8 cellular contexts compared by ENCODE assay signal in the genomic region with DNA sequence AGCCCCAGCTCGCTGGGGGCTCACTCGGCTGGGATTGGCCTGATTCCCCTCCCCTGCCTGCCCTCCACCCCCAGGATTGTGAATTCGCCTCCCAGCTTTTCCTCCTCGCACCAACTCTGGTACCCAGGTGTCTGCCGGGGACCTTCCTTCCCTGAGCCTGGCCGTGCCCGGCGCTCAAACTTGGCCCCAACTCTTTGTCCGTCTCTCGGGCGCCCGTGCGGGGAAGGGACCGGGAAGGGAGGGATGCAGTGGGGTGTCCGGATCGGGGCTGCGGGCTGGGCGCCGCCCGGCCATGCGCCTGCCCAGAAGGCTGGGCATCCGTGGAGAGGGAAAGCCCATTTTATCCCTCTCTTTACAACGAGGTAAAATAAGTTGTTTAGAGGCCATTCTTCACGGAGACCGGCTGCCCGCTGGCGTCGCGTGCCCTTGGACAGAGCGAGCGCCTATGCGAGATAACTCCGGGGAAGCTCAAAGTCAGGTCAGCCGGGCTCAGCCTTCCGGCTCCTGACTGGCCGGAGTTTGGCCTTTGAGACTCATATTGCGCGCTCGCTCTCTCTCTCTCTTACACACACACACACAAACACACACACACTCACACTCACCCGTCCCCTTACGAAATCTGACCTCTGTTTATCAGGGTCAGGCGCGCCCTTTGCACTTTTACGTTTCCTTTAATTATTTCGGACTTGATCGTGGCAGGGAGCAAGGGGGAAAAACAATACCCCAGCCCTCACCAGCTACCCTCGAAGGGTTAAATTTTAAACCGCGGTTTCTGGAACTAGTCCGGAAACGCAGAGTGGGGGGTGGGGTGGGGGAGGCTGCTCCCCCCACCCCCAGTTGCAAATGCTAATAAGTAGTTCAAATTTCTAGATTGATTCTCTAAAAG. TPM values are rescaled to one million over a fixed set of nuclear protein-coding genes. Genes with fewer than 3 reads are reported as not detected.
DNase-seq lines count a peak whose midpoint lies in the region; ATAC-seq, FAIRE-seq and TF ChIP-seq lines count a peak whose summit lies in the region.

No MANE protein-coding gene starts in this region.

- H3K4me2 ChIP-seq in mammary epithelial cell (ENCODE audit: insufficient read depth, low read depth, low read length), result peak overlapping the region; percentile 98
- H3K4me2 ChIP-seq in PC-9, result no peak overlapping the region

- no peaks in the 10 kb centered on the region for H3K9me2 ChIP-seq in PC-9 (ENCODE audit: insufficient read depth)

- BruUV-seq in mammary epithelial cell (replicated peaks; lab: Mats Ljungman, UMichigan), result no TSS peak
- no TSS peak for BruUV-seq in PC-9 (replicated peaks; lab: Mats Ljungman, UMichigan)

- H4K20me1 ChIP-seq in mammary epithelial cell (ENCODE audit: insufficient read depth, low read length) (no peaks in the 10 kb centered on the region), PC-9 (ENCODE audit: insufficient read depth) (no peaks in the 10 kb centered on the region)

- DNase-seq in GM12891 (ENCODE audit: insufficient read length, low spot score) (peak; percentile 5), RPMI7951 (ENCODE audit: low read depth) (peak; percentile 49), mammary epithelial cell (no peak), kidney (peak; percentile 88), PC-9 (no peak)

- H2AFZ ChIP-seq in mammary epithelial cell (ENCODE audit: low read depth, low read length) (peak overlapping the region; percentile 94), PC-9 (no peak overlapping the region)

- dilution Hi-C loops in mammary epithelial cell (cut with HindIII; ENCODE audit: low sequenced_read_pairs), result no loop called here

- H3K4me1 ChIP-seq in mammary epithelial cell (ENCODE audit: insufficient read depth, low read length) (peaks cover 21% of the 10 kb centered on the region), kidney (ENCODE audit: control insufficient read depth in 1 of 2, insufficient read depth in 1 of 2, low read depth in 1 of 2, low read length in 2 of 2) (peaks cover 0 to 3% of the 10 kb centered on the region in 2 donors), PC-9 (replicated peaks; ENCODE audit: insufficient read depth) (no peaks in the 10 kb centered on the region)

- H3K36me3 ChIP-seq in mammary epithelial cell (ENCODE audit: insufficient read depth, low read length) (no peaks in the 10 kb centered on the region), kidney (ENCODE audit: control insufficient read depth in 1 of 2, insufficient read depth in 2 of 2, low read length in 2 of 2) (no peaks in the 10 kb centered on the region), PC-9 (ENCODE audit: low read depth) (no peaks in the 10 kb centered on the region)

- no peaks in the 10 kb centered on the region for H3F3A ChIP-seq in PC-9 (ENCODE audit: insufficient read depth, low read depth)

- FAIRE-seq in GM12891 (lab: Jason Lieb, UNC) (no peak), kidney (lab: Jason Lieb, UNC) (no peak)

- TF ChIP-seq CTCF in mammary epithelial cell (conservative IDR thresholded peaks at IDR 0.05 in 1 of 2, IDR thresholded peaks at IDR 0.05 in 1 of 2; ENCODE audit: extremely low read depth in 1 of 2, insufficient read depth in 1 of 2, low read depth in 1 of 2, low read length in 2 of 2), result no peak
- TF ChIP-seq CTCF in kidney (IDR thresholded peaks at IDR 0.05; ENCODE audit: borderline replicate concordance, extremely low read depth, insufficient read depth), result no peak
- no peak for TF ChIP-seq CTCF in PC-9 (conservative IDR thresholded peaks at IDR 0.05)

- peak overlapping the region; percentile 50 for H3K27ac ChIP-seq in mammary epithelial cell (ENCODE audit: insufficient read depth, low read depth, low read length)
- H3K27ac ChIP-seq in kidney (ENCODE audit: low read depth in 2 of 2, low read length in 2 of 2), result peak overlapping the region; percentile 98
- peak overlapping the region; percentile 82 to 97 (median 94) for H3K27ac ChIP-seq in skin epidermis
- no peak overlapping the region for H3K27ac ChIP-seq in PC-9

- no peak for TF ChIP-seq POLR2A in GM12891 (IDR thresholded peaks at IDR 0.05; ENCODE audit: low read depth, low read length)

- POLR2A ChIA-PET in PC-9 (lab: Charles Lee; ENCODE audit: unreplicated experiment), result no interaction called here

- H3K9ac ChIP-seq in mammary epithelial cell (ENCODE audit: insufficient read depth, low read length) (peak overlapping the region; percentile 73), kidney (ENCODE audit: low read length in 2 of 2) (peak overlapping the region; percentile 95 to 99)

- H3K4me3 ChIP-seq in mammary epithelial cell (replicated peaks in 1 of 3; ENCODE audit: insufficient read depth in 1 of 3, low read depth in 2 of 3, low read length in 3 of 3) (peak overlapping the region; percentile 87 to 94 (median 90)), kidney (ENCODE audit: low read length in 2 of 2) (peak overlapping the region; percentile 83 to 86), skin epidermis (peak overlapping the region; percentile 58 to 77 (median 66)), PC-9 (no peak overlapping the region)

- in situ Hi-C loops in mammary epithelial cell (cut with MboI; ENCODE audit: low sequenced_read_pairs in 2 of 2), result loop anchor here (10.0 to 25.0 kb wide), 3 partner anchors 161 to 1489 kb away; no protein-coding TSS in a partner anchor

- ATAC-seq in GM21825 (IDR thresholded peaks at IDR 0.05; ENCODE audit: unreplicated experiment) (no peak), HG02870 (IDR thresholded peaks at IDR 0.05; ENCODE audit: unreplicated experiment) (no peak)

- WGBS in mammary epithelial cell (ENCODE audit: low coverage, missing lambda C conversion rate), result 3% methylated on average over 31 of the region's 51 CpGs

- no peaks in the 10 kb centered on the region for H3K9me3 ChIP-seq in mammary epithelial cell (replicated peaks; ENCODE audit: insufficient read depth, low read length)
- H3K9me3 ChIP-seq in kidney (ENCODE audit: control insufficient read depth in 1 of 2, low read length in 2 of 2), result no peaks in the 10 kb centered on the region
- no peaks in the 10 kb centered on the region; the same call in 1 of the 2 replicates for H3K9me3 ChIP-seq in PC-9 (ENCODE audit: insufficient read depth, low read depth)

- intact Hi-C loops in mammary epithelial cell (cut with micrococcal nuclease) (loop anchor here (1.0 to 10.0 kb wide), 8 partner anchors 57 to 1877 kb away; partner anchors contain the start of gene NUDT7), kidney (cut with DNase I) (no loop called here), PC-9 (cut with micrococcal nuclease; ENCODE audit: unreplicated experiment) (loop anchor here (10.0 kb wide), 3 partner anchors 1127 to 1597 kb away; no protein-coding TSS in a partner anchor)

- H3K27me3 ChIP-seq in mammary epithelial cell (ENCODE audit: insufficient read depth, low read length) (no peaks in the 10 kb centered on the region), PC-9 (ENCODE audit: insufficient read depth, low read depth) (peaks cover 23% of the 10 kb centered on the region)

- H3K79me2 ChIP-seq in mammary epithelial cell (ENCODE audit: insufficient read depth, low read length), result peaks cover 31% of the 10 kb centered on the region
- no peaks in the 10 kb centered on the region for H3K79me2 ChIP-seq in PC-9 (ENCODE audit: low read depth)

- CTCF ChIA-PET in mammary epithelial cell (lab: Charles Lee; ENCODE audit: low non-redundant PET), result interaction anchor here (0.7 kb wide), 1 partner anchor 40 kb away, joined by 5 read pairs; no protein-coding TSS in a partner anchor
- CTCF ChIA-PET in PC-9 (lab: Charles Lee), result interaction anchor here (0.6 kb wide), 2 partner anchors 451 to 493 kb away, joined by 3 to 4 read pairs; no protein-coding TSS in a partner anchor

TF ChIP-seq in GM12891, 5 proteins besides CTCF, POLR2A, EP300 and RAD21:
- no peak for TF ChIP-seq SPI1 (IDR thresholded peaks at IDR 0.05; ENCODE audit: low read depth, low read length)
- TF ChIP-seq PAX5 (IDR thresholded peaks at IDR 0.05; ENCODE audit: insufficient read depth, low read length, severe bottlenecking), result no peak
- no peak for TF ChIP-seq POU2F2 (IDR thresholded peaks at IDR 0.05; ENCODE audit: low read depth, low read length)
- TF ChIP-seq TAF1 (IDR thresholded peaks at IDR 0.05; ENCODE audit: low read depth, low read length), result no peak
- no peak for TF ChIP-seq POLR2AphosphoS5 (IDR thresholded peaks at IDR 0.05; ENCODE audit: low read depth, low read length)
TF ChIP-seq in GM12891: peak in this region for 0.

RNA-seq across cellular contexts. Expression of gene MAF, which starts 0.8 kb away (rescaled TPM):
- polyA plus RNA-seq in GM12891 (2012; ENCODE audit: low read depth, missing spikeins), result not detected
- 0.48 and 0.88 TPM in 2 replicates for total RNA-seq in RPMI7951 (2014; rRNA removed; shearing (Covaris generic))
- 10 to 100 TPM; 10.3 to 27.0 TPM for total RNA-seq in mammary epithelial cell
- polyA plus RNA-seq in mammary epithelial cell, result 3.2 TPM
- polyA minus RNA-seq in mammary epithelial cell, result 3.1 TPM
- total RNA-seq in kidney, result 70.1 TPM
- polyA plus RNA-seq in kidney (ENCODE audit: insufficient read depth, low read depth, low replicate concordance), result 47.1 TPM
- not detected in 2 replicates for total RNA-seq in PC-9 (2021)

Comparison
In these comparisons a context has a peak if more than half of its experiments do, and no peak if none do; other contexts are left out.
1. DNase-seq: peak in GM12891 (single experiment), RPMI7951 (single experiment) and kidney (single experiment); none in mammary epithelial cell (single experiment) and PC-9 (0 of 2).